2 cellular contexts compared by ENCODE assay signal in the genomic region with DNA sequence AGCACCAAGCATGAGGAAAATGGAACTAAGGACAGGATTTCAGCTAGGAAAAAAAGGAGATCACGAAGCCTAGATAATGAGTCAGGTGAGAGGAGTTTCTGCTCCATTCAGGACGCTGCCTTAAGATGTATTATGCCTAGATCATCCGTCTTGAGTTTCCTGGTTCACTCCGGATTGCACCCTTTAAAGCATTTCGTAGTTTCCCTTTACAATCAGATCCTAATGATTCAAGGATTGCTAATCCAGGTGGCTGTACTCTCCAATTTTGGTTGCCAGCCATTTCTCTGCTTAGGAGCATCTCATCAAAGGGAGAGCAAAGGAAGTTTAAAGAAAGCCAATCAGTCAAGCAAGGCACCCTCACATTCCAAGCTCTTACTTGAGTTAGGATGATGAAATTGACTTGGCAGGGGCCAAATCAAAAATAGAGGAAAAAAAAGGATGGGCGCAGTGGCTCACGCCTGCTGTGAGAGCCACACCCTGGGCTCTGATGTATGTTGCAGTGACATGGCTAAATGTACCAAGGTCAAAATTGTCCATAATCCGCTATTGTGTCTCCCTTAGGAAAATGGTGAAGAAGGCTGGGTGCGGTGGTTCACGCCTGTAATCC.
TF ChIP-seq lines count a peak whose summit lies in the region.

No MANE protein-coding gene starts in this region.

TF ChIP-seq in Ishikawa, 13 proteins besides CTCF, POLR2A, EP300 and RAD21:
- TF ChIP-seq, protein P1, sequence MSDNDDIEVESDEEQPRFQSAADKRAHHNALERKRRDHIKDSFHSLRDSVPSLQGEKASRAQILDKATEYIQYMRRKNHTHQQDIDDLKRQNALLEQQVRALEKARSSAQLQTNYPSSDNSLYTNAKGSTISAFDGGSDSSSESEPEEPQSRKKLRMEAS (IDR thresholded peaks at IDR 0.05), result no peak
- no peak for TF ChIP-seq CEBPB (IDR thresholded peaks at IDR 0.05)
- TF ChIP-seq TEAD4 (IDR thresholded peaks at IDR 0.05), result peak; percentile 59
- no peak for TF ChIP-seq NFIC (IDR thresholded peaks at IDR 0.05)
- no peak for TF ChIP-seq YY1 (IDR thresholded peaks at IDR 0.05; ENCODE audit: low read depth)
TF ChIP-seq in Ishikawa: peak in this region for 1.

TF ChIP-seq in H1, 55 proteins besides CTCF, POLR2A, EP300 and RAD21:
- TF ChIP-seq CBX5 (IDR thresholded peaks at IDR 0.05; ENCODE audit: low read depth, low read length), result no peak
- no peak for TF ChIP-seq TEAD4 (IDR thresholded peaks at IDR 0.05; ENCODE audit: low read depth, low read length)
- TF ChIP-seq ZNF274 (IDR thresholded peaks at IDR 0.05; ENCODE audit: borderline replicate concordance, extremely low read depth, low read length), result no peak
- TF ChIP-seq SUZ12 (IDR thresholded peaks at IDR 0.05; ENCODE audit: low read length), result no peak
- TF ChIP-seq RBBP5 (IDR thresholded peaks at IDR 0.05; ENCODE audit: borderline replicate concordance, low read depth, low read length), result no peak
